In the genomic region with DNA sequence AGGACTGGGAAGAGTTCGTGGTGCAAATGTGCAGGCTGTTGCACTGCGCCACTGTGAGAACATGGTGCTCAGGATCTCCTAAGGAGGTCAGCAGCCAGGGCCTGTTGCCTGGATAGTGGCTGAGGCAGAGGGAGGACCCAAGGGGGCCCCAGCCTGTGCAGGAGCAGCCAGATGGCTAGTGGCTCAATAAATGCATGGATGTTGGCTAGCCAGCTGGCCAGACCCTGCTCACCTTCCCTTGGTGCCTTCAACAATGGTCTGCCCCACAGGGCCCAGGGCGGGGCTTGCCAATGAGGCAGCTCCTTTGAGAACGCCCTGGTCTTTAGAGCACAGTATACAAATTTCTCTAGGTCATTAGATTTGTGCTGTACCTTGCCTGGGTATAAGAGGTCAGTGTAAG, we compare ENCODE assay signal across 29 cellular contexts.
DNase-seq lines count a peak whose midpoint lies in the region; ATAC-seq and TF ChIP-seq lines count a peak whose summit lies in the region.
"Had no signal": no experiment of that assay in that cellular context is flagged by ENCODE, and none has a peak within 500 bp of the region (broad histone marks: within the 10 kb centered on the region; RNA-seq: fewer than 3 reads in every experiment).

No MANE protein-coding gene starts in this region.

- H3K36me3 ChIP-seq in SK-N-SH (replicated peaks in 1 of 2; ENCODE audit: control insufficient read depth in 1 of 2, insufficient read depth in 2 of 2, low read length in 1 of 2) (peaks cover 56 to 70% of the 10 kb centered on the region in 2 experiments), RWPE2 (ENCODE audit: low read depth) (peaks cover 68% of the 10 kb centered on the region)

- ATAC-seq in SK-N-SH treated with all-trans-retinoic acid at 6 μM for 48 hours (peak; percentile 33; the same call in 2 of the 3 replicates), RWPE2 (ENCODE audit: low read depth) (peak; percentile 14; the same call in 1 of the 3 replicates)
- ATAC-seq in stimulated activated effector memory CD8-positive, alpha-beta T cell treated with anti-CD3 and anti-CD28 coated beads, Interleukin-12 subunit alpha, Interleukin-12 subunit beta, amount 100 ng/mL, for 72 hours = no peak
- no peak for ATAC-seq in activated CD8-positive, alpha-beta T cell treated with anti-CD3 and anti-CD28 coated beads, Interleukin-2, amount 10 ng/mL, durations not matched to agents 7 days and 5 days
- ATAC-seq: activated T-cell treated with anti-CD3 and anti-CD28 coated beads, Interleukin-2, amount 50 U/mL, for 72 hours; stimulated activated naive CD8-positive, alpha-beta T cell treated with anti-CD3 and anti-CD28 coated beads, Interleukin-15, amount 100 ng/mL, for 72 hours had no signal

- no peaks in the 10 kb centered on the region for H3F3A ChIP-seq in SK-N-SH (replicated peaks; ENCODE audit: insufficient read depth)

- WGBS in SK-N-SH (ENCODE audit: low lambda C conversion rate) = 100% methylated on average over 1 of the region's 4 CpGs

- TF ChIP-seq EP300 in SK-N-SH (IDR thresholded peaks at IDR 0.05; ENCODE audit: borderline replicate concordance in 1 of 2, low read depth in 1 of 2, low read length in 1 of 2) = no peak

- no peak overlapping the region for H3K9ac ChIP-seq in SK-N-SH

- H3K4me1 ChIP-seq in SK-N-SH (ENCODE audit: control insufficient read depth in 1 of 2, insufficient read depth in 2 of 2, low read depth in 1 of 2, low read length in 1 of 2) = no peaks in the 10 kb centered on the region; a peak in 1 of 4 replicates
- no peaks in the 10 kb centered on the region for H3K4me1 ChIP-seq in RWPE2 (ENCODE audit: insufficient read depth, poor library complexity, severe bottlenecking)
- H3K4me1 ChIP-seq: right lobe of liver had no signal

- H3K4me3 ChIP-seq in SK-N-SH (ENCODE audit: low read depth in 2 of 2, low read length in 1 of 2) (no peak overlapping the region), RWPE2 (ENCODE audit: severe bottlenecking) (no peak overlapping the region)
- H3K4me3 ChIP-seq: right lobe of liver, thyroid gland had no signal

- H3K4me1 Mint-ChIP-seq in glutamatergic neuron (ENCODE audit: low read depth, unreplicated experiment) (peaks cover 53% of the 10 kb centered on the region), MCF 10A (ENCODE audit: insufficient read depth, unreplicated experiment) (no peaks in the 10 kb centered on the region)
- H3K4me1 Mint-ChIP-seq in stimulated activated effector memory CD8-positive, alpha-beta T cell treated with anti-CD3 and anti-CD28 coated beads, Interleukin-12 subunit alpha, Interleukin-12 subunit beta, amount 100 ng/mL, for 72 hours = peaks cover 58% of the 10 kb centered on the region
- peaks cover 12% of the 10 kb centered on the region for H3K4me1 Mint-ChIP-seq in activated CD8-positive, alpha-beta T cell treated with anti-CD3 and anti-CD28 coated beads, Interleukin-2, amount 10 ng/mL, durations not matched to agents 7 days and 5 days (ENCODE audit: low read depth)
- H3K4me1 Mint-ChIP-seq: neural crest cell had no signal

- H2AFZ ChIP-seq in SK-N-SH (ENCODE audit: low read depth) = no peak overlapping the region

- CTCF ChIA-PET in SK-N-SH (lab: Yijun Ruan, JAX) (no interaction called here), MCF 10A (lab: Yijun Ruan, JAX) (no interaction called here)
- CTCF ChIA-PET in activated CD8-positive, alpha-beta T cell treated with anti-CD3 and anti-CD28 coated beads, Interleukin-2, amount 10 ng/mL, durations not matched to agents 7 days and 5 days (lab: Charles Lee) = no interaction called here

- H3K27ac Mint-ChIP-seq in glutamatergic neuron (ENCODE audit: unreplicated experiment) (peak overlapping the region; percentile 89), MCF 10A (ENCODE audit: low read depth, unreplicated experiment) (no peak overlapping the region)
- peak overlapping the region; percentile 91 for H3K27ac Mint-ChIP-seq in stimulated activated effector memory CD8-positive, alpha-beta T cell treated with anti-CD3 and anti-CD28 coated beads, Interleukin-12 subunit alpha, Interleukin-12 subunit beta, amount 100 ng/mL, for 72 hours
- no peak overlapping the region for H3K27ac Mint-ChIP-seq in activated CD8-positive, alpha-beta T cell treated with anti-CD3 and anti-CD28 coated beads, Interleukin-2, amount 10 ng/mL, durations not matched to agents 7 days and 5 days
- H3K27ac Mint-ChIP-seq: activated T-cell treated with anti-CD3 and anti-CD28 coated beads, Interleukin-2, amount 50 U/mL, for 72 hours; CD4-positive, alpha-beta T cell had no signal

- H3K36me3 Mint-ChIP-seq in glutamatergic neuron (ENCODE audit: unreplicated experiment) (peaks cover 9% of the 10 kb centered on the region), MCF 10A (ENCODE audit: insufficient read depth, unreplicated experiment) (peaks cover 86% of the 10 kb centered on the region)
- H3K36me3 Mint-ChIP-seq in stimulated activated effector memory CD8-positive, alpha-beta T cell treated with anti-CD3 and anti-CD28 coated beads, Interleukin-12 subunit alpha, Interleukin-12 subunit beta, amount 100 ng/mL, for 72 hours = peaks cover 84% of the 10 kb centered on the region
- peaks cover 47% of the 10 kb centered on the region for H3K36me3 Mint-ChIP-seq in activated CD8-positive, alpha-beta T cell treated with anti-CD3 and anti-CD28 coated beads, Interleukin-2, amount 10 ng/mL, durations not matched to agents 7 days and 5 days (ENCODE audit: low read depth)

- DNase-seq in SK-N-SH = no peak
- no peak for DNase-seq in RWPE2 (ENCODE audit: low spot score)
- DNase-seq in glutamatergic neuron = peak; percentile 77
- no peak for DNase-seq in stimulated activated effector memory CD8-positive, alpha-beta T cell treated with anti-CD3 and anti-CD28 coated beads, Interleukin-12 subunit alpha, Interleukin-12 subunit beta, amount 100 ng/mL, for 72 hours (ENCODE audit: low spot score in 2 of 2)
- DNase-seq in MCF 10A (ENCODE audit: unreplicated experiment) = no peak
- no peak for DNase-seq in activated CD8-positive, alpha-beta T cell treated with anti-CD3 and anti-CD28 coated beads, Interleukin-2, amount 10 ng/mL, durations not matched to agents 7 days and 5 days
- DNase-seq in NCI-H2029 (lab: John Stamatoyannopoulos, UW) = no peak
- DNase-seq: 8988T; activated CD4-positive, alpha-beta T cell treated with anti-CD3 and anti-CD28 coated beads for 48 hours; activated naive CD4-positive, alpha-beta T cell treated with Interleukin-2 at 50 U/mL for 16 hours; activated T-cell treated with anti-CD3 and anti-CD28 coated beads, Interleukin-2, amount 50 U/mL, for 72 hours; CD4-positive, alpha-beta T cell; effector CD4-positive, alpha-beta T cell; erythroblast; GOT3; head of caudate nucleus; NCI-H1092 treated with DMSO at 0.1 percent for 48 hours; NCI-H2029 treated with DMSO at 0.1 percent for 48 hours; NCI-H226; NCI-H82; right lobe of liver; RPMI8226; stimulated activated CD4-positive, alpha-beta T cell treated with anti-CD3 and anti-CD28 coated beads, Interleukin-12 subunit alpha, Interleukin-12 subunit beta, amount 100 ng/mL, for 4 hours; stimulated activated CD4-positive, alpha-beta T cell treated with anti-CD3 and anti-CD28 coated beads, Interleukin-4, amount 100 ng/mL, for 4 hours; stimulated activated naive CD8-positive, alpha-beta T cell treated with anti-CD3 and anti-CD28 coated beads, Interleukin-15, amount 100 ng/mL, for 72 hours; T-helper 2 cell; thyroid gland had no signal

- H3K9me3 Mint-ChIP-seq in glutamatergic neuron (ENCODE audit: unreplicated experiment) = peaks cover 27% of the 10 kb centered on the region
- H3K9me3 Mint-ChIP-seq in stimulated activated effector memory CD8-positive, alpha-beta T cell treated with anti-CD3 and anti-CD28 coated beads, Interleukin-12 subunit alpha, Interleukin-12 subunit beta, amount 100 ng/mL, for 72 hours = no peaks in the 10 kb centered on the region
- H3K9me3 Mint-ChIP-seq in MCF 10A (ENCODE audit: unreplicated experiment) = no peaks in the 10 kb centered on the region
- H3K9me3 Mint-ChIP-seq in activated CD8-positive, alpha-beta T cell treated with anti-CD3 and anti-CD28 coated beads, Interleukin-2, amount 10 ng/mL, durations not matched to agents 7 days and 5 days (ENCODE audit: insufficient read depth) = no peaks in the 10 kb centered on the region
- H3K9me3 Mint-ChIP-seq: activated T-cell treated with anti-CD3 and anti-CD28 coated beads, Interleukin-2, amount 50 U/mL, for 72 hours; CD4-positive, alpha-beta T cell; neural crest cell; stimulated activated naive CD8-positive, alpha-beta T cell treated with anti-CD3 and anti-CD28 coated beads, Interleukin-15, amount 100 ng/mL, for 72 hours had no signal

- H3K27me3 ChIP-seq in SK-N-SH (ENCODE audit: insufficient read depth) (no peaks in the 10 kb centered on the region), RWPE2 (ENCODE audit: insufficient read depth, poor library complexity, severe bottlenecking) (no peaks in the 10 kb centered on the region)
- H3K27me3 ChIP-seq: right lobe of liver, thyroid gland had no signal

- H3K9me2 ChIP-seq in SK-N-SH = no peaks in the 10 kb centered on the region

- no peaks in the 10 kb centered on the region for H4K20me1 ChIP-seq in SK-N-SH (ENCODE audit: insufficient read depth)

- intact Hi-C loops in MCF 10A (cut with micrococcal nuclease) = no loop called here

- H3K9me3 ChIP-seq in SK-N-SH = no peaks in the 10 kb centered on the region
- H3K9me3 ChIP-seq in RWPE2 (ENCODE audit: severe bottlenecking) = no peaks in the 10 kb centered on the region
- H3K9me3 ChIP-seq: right lobe of liver, thyroid gland had no signal

- H3K27me3 Mint-ChIP-seq in glutamatergic neuron (ENCODE audit: unreplicated experiment) (peaks cover 26% of the 10 kb centered on the region), MCF 10A (ENCODE audit: insufficient read depth, unreplicated experiment) (no peaks in the 10 kb centered on the region)
- H3K27me3 Mint-ChIP-seq in activated CD8-positive, alpha-beta T cell treated with anti-CD3 and anti-CD28 coated beads, Interleukin-2, amount 10 ng/mL, durations not matched to agents 7 days and 5 days (ENCODE audit: low read depth) = no peaks in the 10 kb centered on the region
- H3K27me3 Mint-ChIP-seq: CD4-positive, alpha-beta T cell; stimulated activated naive CD8-positive, alpha-beta T cell treated with anti-CD3 and anti-CD28 coated beads, Interleukin-15, amount 100 ng/mL, for 72 hours had no signal

- H3K27ac ChIP-seq in SK-N-SH (ENCODE audit: low read depth in 2 of 2, low read length in 1 of 2) (no peak overlapping the region), RWPE2 (ENCODE audit: poor library complexity, severe bottlenecking) (no peak overlapping the region)
- H3K27ac ChIP-seq: right lobe of liver, thyroid gland had no signal

- BruUV-seq in MCF 10A (replicated peaks; lab: Mats Ljungman, UMichigan) = no TSS peak

- no peak overlapping the region for H3K4me2 ChIP-seq in SK-N-SH

- no peak for TF ChIP-seq CTCF in SK-N-SH (IDR thresholded peaks at IDR 0.05)
- TF ChIP-seq CTCF in RWPE2 (IDR thresholded peaks at IDR 0.05; ENCODE audit: poor library complexity, severe bottlenecking) = no peak
- no peak for TF ChIP-seq CTCF in glutamatergic neuron (IDR thresholded peaks at IDR 0.05; ENCODE audit: partially characterized antibody, unreplicated experiment)
- no peak for TF ChIP-seq CTCF in MCF 10A (IDR thresholded peaks at IDR 0.05; ENCODE audit: unreplicated experiment)

- POLR2A ChIA-PET in SK-N-SH (lab: Yijun Ruan, JAX) (no interaction called here), MCF 10A (lab: Yijun Ruan, JAX) (no interaction called here)
- POLR2A ChIA-PET in activated CD8-positive, alpha-beta T cell treated with anti-CD3 and anti-CD28 coated beads, Interleukin-2, amount 10 ng/mL, durations not matched to agents 7 days and 5 days (lab: Charles Lee) = no interaction called here

- TF ChIP-seq RAD21 in SK-N-SH (IDR thresholded peaks at IDR 0.05; ENCODE audit: low read length) = no peak

- H3K4me3 Mint-ChIP-seq in glutamatergic neuron (ENCODE audit: unreplicated experiment) (peak overlapping the region; percentile 74), MCF 10A (ENCODE audit: unreplicated experiment) (no peak overlapping the region)
- no peak overlapping the region for H3K4me3 Mint-ChIP-seq in stimulated activated effector memory CD8-positive, alpha-beta T cell treated with anti-CD3 and anti-CD28 coated beads, Interleukin-12 subunit alpha, Interleukin-12 subunit beta, amount 100 ng/mL, for 72 hours
- no peak overlapping the region for H3K4me3 Mint-ChIP-seq in activated CD8-positive, alpha-beta T cell treated with anti-CD3 and anti-CD28 coated beads, Interleukin-2, amount 10 ng/mL, durations not matched to agents 7 days and 5 days
- H3K4me3 Mint-ChIP-seq: activated T-cell treated with anti-CD3 and anti-CD28 coated beads, Interleukin-2, amount 50 U/mL, for 72 hours; CD4-positive, alpha-beta T cell; neural crest cell; stimulated activated naive CD8-positive, alpha-beta T cell treated with anti-CD3 and anti-CD28 coated beads, Interleukin-15, amount 100 ng/mL, for 72 hours had no signal

- 0 out of 2 replicates have a peak, but pooled peaks cover 3% of the 10 kb centered on the region for H3K79me2 ChIP-seq in SK-N-SH (ENCODE audit: insufficient read depth)

Comparison
In these comparisons a context has a peak if more than half of its experiments do, and no peak if none do; other contexts are left out.
1. ATAC-seq: peak in SK-N-SH treated with all-trans-retinoic acid at 6 μM for 48 hours (single experiment) and RWPE2 (single experiment); none in stimulated activated effector memory CD8-positive, alpha-beta T cell treated with anti-CD3 and anti-CD28 coated beads, Interleukin-12 subunit alpha, Interleukin-12 subunit beta, amount 100 ng/mL, for 72 hours (single experiment) and activated CD8-positive, alpha-beta T cell treated with anti-CD3 and anti-CD28 coated beads, Interleukin-2, amount 10 ng/mL, durations not matched to agents 7 days and 5 days (single experiment).
2. H3K27ac Mint-ChIP-seq: peak in glutamatergic neuron (single experiment) and stimulated activated effector memory CD8-positive, alpha-beta T cell treated with anti-CD3 and anti-CD28 coated beads, Interleukin-12 subunit alpha, Interleukin-12 subunit beta, amount 100 ng/mL, for 72 hours (single experiment); none in MCF 10A (single experiment) and activated CD8-positive, alpha-beta T cell treated with anti-CD3 and anti-CD28 coated beads, Interleukin-2, amount 10 ng/mL, durations not matched to agents 7 days and 5 days (single experiment).